14 cellular contexts compared by ENCODE assay signal in the genomic region with DNA sequence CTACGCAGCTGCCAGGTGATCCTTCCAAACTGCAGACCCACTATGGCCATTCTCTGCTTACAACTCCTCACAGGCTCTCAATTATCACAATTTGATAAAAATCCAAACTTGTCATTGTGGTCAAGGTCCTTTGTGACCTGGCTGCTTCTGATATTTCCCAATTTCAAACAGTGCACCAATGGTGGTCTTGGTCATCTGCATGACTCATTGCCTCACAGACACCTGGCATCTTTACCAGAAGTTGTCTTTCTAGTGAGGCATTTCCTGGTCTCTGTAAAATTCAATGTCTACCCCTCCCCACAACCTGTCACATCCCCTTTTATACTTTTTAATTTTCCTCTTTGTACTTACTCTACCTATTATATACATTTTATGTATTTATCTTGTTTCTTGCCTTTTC. TPM values are rescaled to one million over a fixed set of nuclear protein-coding genes. Genes with fewer than 3 reads are reported as not detected.
DNase-seq lines count a peak whose midpoint lies in the region; ATAC-seq, FAIRE-seq and TF ChIP-seq lines count a peak whose summit lies in the region.
"Had no signal": no experiment of that assay in that cellular context is flagged by ENCODE, and none has a peak within 500 bp of the region (broad histone marks: within the 10 kb centered on the region; RNA-seq: fewer than 3 reads in every experiment).

No MANE protein-coding gene starts in this region.

- peaks cover 0 to 2% (median 0%) of the 10 kb centered on the region in 7 donors for H3K4me1 Mint-ChIP-seq in naive thymus-derived CD4-positive, alpha-beta T cell

- H3K36me3 ChIP-seq in bronchial epithelial cell (ENCODE audit: control insufficient read depth, insufficient read depth, low read length): no peaks in the 10 kb centered on the region
- no peaks in the 10 kb centered on the region for H3K36me3 ChIP-seq in naive thymus-derived CD4-positive, alpha-beta T cell (ENCODE audit: control insufficient read depth in 2 of 3, insufficient read depth in 3 of 3, low read length in 3 of 3)
- H3K36me3 ChIP-seq in SJCRH30: no peaks in the 10 kb centered on the region

- peaks cover 0 to 3% (median 0%) of the 10 kb centered on the region in 11 donors for H3K9me3 Mint-ChIP-seq in naive thymus-derived CD4-positive, alpha-beta T cell
- H3K9me3 Mint-ChIP-seq: H9 had no signal

- no peaks in the 10 kb centered on the region for H3K9me3 ChIP-seq in naive thymus-derived CD4-positive, alpha-beta T cell (ENCODE audit: control insufficient read depth in 2 of 3, low read length in 3 of 3)
- H3K9me3 ChIP-seq in SJCRH30 (replicated peaks): no peaks in the 10 kb centered on the region

- peak; percentile 7 for FAIRE-seq in bronchial epithelial cell (lab: Jason Lieb, UNC)
- FAIRE-seq: G401.6, GM12891 had no signal

- H3K4me1 ChIP-seq in naive thymus-derived CD4-positive, alpha-beta T cell (ENCODE audit: control insufficient read depth in 2 of 2, insufficient read depth in 2 of 2, low read length in 2 of 2): no peaks in the 10 kb centered on the region
- no peaks in the 10 kb centered on the region for H3K4me1 ChIP-seq in SJCRH30

- intact Hi-C loops in naive thymus-derived CD4-positive, alpha-beta T cell (cut with micrococcal nuclease): no loop called here

- ATAC-seq in naive thymus-derived CD4-positive, alpha-beta T cell: peak; percentile 41

- peaks cover 0 to 25% (median 11%) of the 10 kb centered on the region in 5 donors for H3K27me3 Mint-ChIP-seq in naive thymus-derived CD4-positive, alpha-beta T cell

- peak; percentile 17 for DNase-seq in ELR (ENCODE audit: low read depth)
- peak; percentile 9 for DNase-seq in MV-4-11 (lab: John Stamatoyannopoulos, UW)
- no peak for DNase-seq in bronchial epithelial cell (ENCODE audit: low read depth)
- DNase-seq in naive thymus-derived CD4-positive, alpha-beta T cell: no peak
- DNase-seq in pons (ENCODE audit: low spot score): no peak
- no peak for DNase-seq in SJCRH30
- DNase-seq in activated CD4-positive, alpha-beta T cell treated with anti-CD3 and anti-CD28 coated beads, Interleukin-2, amount 50 U/mL, for 1 hour: no peak
- DNase-seq: Calu3, DMS 273 treated with DMSO at 0.1 percent for 48 hours, DMS79, GOT3, H9 had no signal

- no peak overlapping the region for H3K27ac ChIP-seq in naive thymus-derived CD4-positive, alpha-beta T cell (ENCODE audit: low read depth, low read length)
- H3K27ac ChIP-seq in SJCRH30: no peak overlapping the region

- TF ChIP-seq CTCF in bronchial epithelial cell (IDR thresholded peaks at IDR 0.05; ENCODE audit: insufficient read depth, low read length, severe bottlenecking): no peak

- CTCF ChIA-PET in naive thymus-derived CD4-positive, alpha-beta T cell (lab: Charles Lee): no interaction called here

- H3K4me3 Mint-ChIP-seq in naive thymus-derived CD4-positive, alpha-beta T cell: no peak overlapping the region
- H3K4me3 Mint-ChIP-seq: H9 had no signal

- H3K36me3 Mint-ChIP-seq in naive thymus-derived CD4-positive, alpha-beta T cell: no peaks in the 10 kb centered on the region

- H3K27me3 ChIP-seq in bronchial epithelial cell (ENCODE audit: control insufficient read depth, insufficient read depth, low read length) (no peaks in the 10 kb centered on the region), SJCRH30 (no peaks in the 10 kb centered on the region)
- H3K27me3 ChIP-seq in naive thymus-derived CD4-positive, alpha-beta T cell (ENCODE audit: control insufficient read depth in 2 of 2, insufficient read depth in 2 of 2, low read length in 2 of 2): no peaks in the 10 kb centered on the region

- H3K27ac Mint-ChIP-seq in naive thymus-derived CD4-positive, alpha-beta T cell: no peak overlapping the region
- H3K27ac Mint-ChIP-seq: H9 had no signal

- H3K4me3 ChIP-seq in bronchial epithelial cell (ENCODE audit: low read depth, low read length) (no peak overlapping the region), SJCRH30 (no peak overlapping the region)
- no peak overlapping the region for H3K4me3 ChIP-seq in naive thymus-derived CD4-positive, alpha-beta T cell (ENCODE audit: low read length)

- POLR2A ChIA-PET in naive thymus-derived CD4-positive, alpha-beta T cell (lab: Charles Lee): no interaction called here

RNA-seq across cellular contexts. Expression of a gene that starts 17.8 kb away (rescaled TPM):
- 70.0 and 94.2 TPM in 2 replicates for total RNA-seq in bronchial epithelial cell
- total RNA-seq in naive thymus-derived CD4-positive, alpha-beta T cell: 100 to 1,000 TPM; 158 to 256 (median 177) TPM
- 10 to 100 TPM; 58.2 to 72.2 TPM for polyA plus RNA-seq in naive thymus-derived CD4-positive, alpha-beta T cell
- total RNA-seq in SJCRH30 (2014; rRNA removed; shearing (Covaris generic)): 152 and 177 TPM in 2 replicates

Comparison
In these comparisons a context has a peak if more than half of its experiments do, and no peak if none do; other contexts are left out.
1. DNase-seq: peak in ELR (single experiment) and MV-4-11 (single experiment); none in bronchial epithelial cell (single experiment), naive thymus-derived CD4-positive, alpha-beta T cell (0 of 9), pons (single experiment), SJCRH30 (0 of 2) and activated CD4-positive, alpha-beta T cell treated with anti-CD3 and anti-CD28 coated beads, Interleukin-2, amount 50 U/mL, for 1 hour (single experiment).